ENCODE assay signal across 31 cellular contexts in the genomic region with DNA sequence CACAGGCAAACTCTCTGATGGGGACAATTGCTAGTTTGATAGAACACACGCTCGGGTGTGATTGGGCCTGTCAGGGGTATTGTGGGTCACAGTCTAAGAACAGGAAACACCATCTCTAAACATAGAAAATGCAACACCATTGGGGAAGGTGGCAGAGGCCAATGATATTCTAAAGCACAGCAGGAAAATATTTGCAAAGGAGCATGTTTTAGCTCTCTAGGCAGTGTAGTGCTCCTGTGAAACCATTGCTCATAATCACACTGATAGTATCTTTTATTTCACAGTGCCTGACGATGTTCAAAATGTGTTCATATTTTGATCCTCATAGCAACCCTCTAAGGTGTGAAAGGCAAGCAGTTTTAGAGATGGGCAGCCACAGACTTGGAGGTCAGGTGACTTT.
DNase-seq lines count a peak whose midpoint lies in the region; ATAC-seq and TF ChIP-seq lines count a peak whose summit lies in the region.
"Had no signal": no experiment of that assay in that cellular context is flagged by ENCODE, and none has a peak within 500 bp of the region (broad histone marks: within the 10 kb centered on the region; RNA-seq: fewer than 3 reads in every experiment).

No MANE protein-coding gene starts in this region.

- CTCF ChIA-PET in naive thymus-derived CD4-positive, alpha-beta T cell (lab: Charles Lee), result no interaction called here

- peaks cover 13% of the 10 kb centered on the region for H3K9me3 Mint-ChIP-seq in activated naive CD8-positive, alpha-beta T cell treated with anti-CD3 and anti-CD28 coated beads, Interleukin-2, amount 50 U/mL, for 24 hours
- H3K9me3 Mint-ChIP-seq in activated naive CD8-positive, alpha-beta T cell treated with anti-CD3 and anti-CD28 coated beads for 36 hours, result peaks cover 10% of the 10 kb centered on the region
- H3K9me3 Mint-ChIP-seq in brain, result peaks cover 8 to 10% (median 9%) of the 10 kb centered on the region in 5 experiments
- peaks cover 3 to 27% (median 9%) of the 10 kb centered on the region in 11 donors for H3K9me3 Mint-ChIP-seq in naive thymus-derived CD4-positive, alpha-beta T cell
- peaks cover 4% of the 10 kb centered on the region for H3K9me3 Mint-ChIP-seq in stimulated activated effector memory CD8-positive, alpha-beta T cell treated with anti-CD3 and anti-CD28 coated beads, Interleukin-12 subunit alpha, Interleukin-12 subunit beta, amount 100 ng/mL, for 72 hours

- H3K36me3 Mint-ChIP-seq in activated naive CD8-positive, alpha-beta T cell treated with anti-CD3 and anti-CD28 coated beads, Interleukin-2, amount 50 U/mL, for 24 hours (ENCODE audit: low read depth), result no peaks in the 10 kb centered on the region
- peaks cover 8% of the 10 kb centered on the region for H3K36me3 Mint-ChIP-seq in activated naive CD8-positive, alpha-beta T cell treated with anti-CD3 and anti-CD28 coated beads for 36 hours
- H3K36me3 Mint-ChIP-seq in brain, result peaks cover 12% of the 10 kb centered on the region
- H3K36me3 Mint-ChIP-seq in naive thymus-derived CD4-positive, alpha-beta T cell, result peaks cover 2 to 5% (median 4%) of the 10 kb centered on the region in 5 donors
- H3K36me3 Mint-ChIP-seq in stimulated activated effector memory CD8-positive, alpha-beta T cell treated with anti-CD3 and anti-CD28 coated beads, Interleukin-12 subunit alpha, Interleukin-12 subunit beta, amount 100 ng/mL, for 72 hours, result no peaks in the 10 kb centered on the region
- H3K36me3 Mint-ChIP-seq: IgD-negative memory B cell had no signal

- intact Hi-C loops in naive thymus-derived CD4-positive, alpha-beta T cell (cut with micrococcal nuclease), result no loop called here

- H3K4me3 Mint-ChIP-seq in activated naive CD8-positive, alpha-beta T cell treated with anti-CD3 and anti-CD28 coated beads, Interleukin-2, amount 50 U/mL, for 24 hours, result no peak overlapping the region
- H3K4me3 Mint-ChIP-seq in activated naive CD8-positive, alpha-beta T cell treated with anti-CD3 and anti-CD28 coated beads for 36 hours, result no peak overlapping the region
- H3K4me3 Mint-ChIP-seq in brain, result no peak overlapping the region
- H3K4me3 Mint-ChIP-seq in naive thymus-derived CD4-positive, alpha-beta T cell, result no peak overlapping the region
- H3K4me3 Mint-ChIP-seq in stimulated activated effector memory CD8-positive, alpha-beta T cell treated with anti-CD3 and anti-CD28 coated beads, Interleukin-12 subunit alpha, Interleukin-12 subunit beta, amount 100 ng/mL, for 72 hours, result no peak overlapping the region
- H3K4me3 Mint-ChIP-seq: CD4-positive, alpha-beta T cell; IgD-negative memory B cell had no signal

- peak; percentile 87 for ATAC-seq in activated naive CD8-positive, alpha-beta T cell treated with anti-CD3 and anti-CD28 coated beads, Interleukin-2, amount 50 U/mL, for 24 hours
- peak; percentile 54 for ATAC-seq in naive thymus-derived CD4-positive, alpha-beta T cell
- peak; percentile 64 for ATAC-seq in stimulated activated effector memory CD8-positive, alpha-beta T cell treated with anti-CD3 and anti-CD28 coated beads, Interleukin-12 subunit alpha, Interleukin-12 subunit beta, amount 100 ng/mL, for 72 hours
- ATAC-seq: A549, GM12878, HCT116 had no signal

- peaks cover 7% of the 10 kb centered on the region for H3K4me1 Mint-ChIP-seq in activated naive CD8-positive, alpha-beta T cell treated with anti-CD3 and anti-CD28 coated beads, Interleukin-2, amount 50 U/mL, for 24 hours
- peaks cover 4% of the 10 kb centered on the region for H3K4me1 Mint-ChIP-seq in activated naive CD8-positive, alpha-beta T cell treated with anti-CD3 and anti-CD28 coated beads for 36 hours
- H3K4me1 Mint-ChIP-seq in brain, result peaks cover 28% of the 10 kb centered on the region
- peaks cover 0 to 10% (median 0%) of the 10 kb centered on the region in 7 donors for H3K4me1 Mint-ChIP-seq in naive thymus-derived CD4-positive, alpha-beta T cell
- H3K4me1 Mint-ChIP-seq in stimulated activated effector memory CD8-positive, alpha-beta T cell treated with anti-CD3 and anti-CD28 coated beads, Interleukin-12 subunit alpha, Interleukin-12 subunit beta, amount 100 ng/mL, for 72 hours, result peaks cover 5% of the 10 kb centered on the region
- H3K4me1 Mint-ChIP-seq: IgD-negative memory B cell had no signal

- no peak overlapping the region for H3K4me3 ChIP-seq in naive thymus-derived CD4-positive, alpha-beta T cell (ENCODE audit: low read length)
- no peak overlapping the region for H3K4me3 ChIP-seq in Peyer's patch
- H3K4me3 ChIP-seq: A549; BLaER1 treated with 17β-estradiol and CSF1 and Interleukin-3, amounts not matched to agents 10 nM and 100 nM; GM12878; PC-9; SK-N-MC had no signal

- no peaks in the 10 kb centered on the region for H3K36me3 ChIP-seq in naive thymus-derived CD4-positive, alpha-beta T cell (ENCODE audit: control insufficient read depth in 2 of 3, insufficient read depth in 3 of 3, low read length in 3 of 3)
- H3K36me3 ChIP-seq in Peyer's patch, result no peaks in the 10 kb centered on the region
- H3K36me3 ChIP-seq: BLaER1 treated with 17β-estradiol and CSF1 and Interleukin-3, amounts not matched to agents 10 nM and 100 nM had no signal

- H3K9me3 ChIP-seq in naive thymus-derived CD4-positive, alpha-beta T cell (ENCODE audit: control insufficient read depth in 2 of 3, low read length in 3 of 3), result peaks cover 0 to 16% (median 0%) of the 10 kb centered on the region in 3 experiments
- peaks cover 0 to 2% (median 0%) of the 10 kb centered on the region in 4 donors for H3K9me3 ChIP-seq in Peyer's patch

- TF ChIP-seq CTCF in brain (conservative IDR thresholded peaks at IDR 0.05) (no peak), Peyer's patch (IDR thresholded peaks at IDR 0.05) (no peak)

- POLR2A ChIA-PET in naive thymus-derived CD4-positive, alpha-beta T cell (lab: Charles Lee), result no interaction called here

- TF ChIP-seq POLR2A in Peyer's patch (IDR thresholded peaks at IDR 0.05), result no peak

- no peak for DNase-seq in activated naive CD8-positive, alpha-beta T cell treated with anti-CD3 and anti-CD28 coated beads, Interleukin-2, amount 50 U/mL, for 24 hours
- no peak for DNase-seq in activated naive CD8-positive, alpha-beta T cell treated with anti-CD3 and anti-CD28 coated beads for 36 hours
- DNase-seq in naive thymus-derived CD4-positive, alpha-beta T cell, result no peak
- no peak for DNase-seq in stimulated activated effector memory CD8-positive, alpha-beta T cell treated with anti-CD3 and anti-CD28 coated beads, Interleukin-12 subunit alpha, Interleukin-12 subunit beta, amount 100 ng/mL, for 72 hours (ENCODE audit: low spot score in 2 of 2)
- no peak for DNase-seq in Peyer's patch
- DNase-seq in EL, result no peak
- DNase-seq: AML-193; CD4-positive, alpha-beta T cell; COR-L47; GDM1; MM.1S; NCI-H1048; NCI-H1417; NCI-H187; NCI-H2081 treated with DMSO at 0.1 percent for 48 hours; NCI-H2171 treated with DMSO at 0.1 percent for 48 hours; NCI-H345; NCI-H510A treated with DMSO at 0.1 percent for 48 hours; NCI-H774; PC-9; Right ventricle myocardium superior; RPMI8226 had no signal

- H3K27ac Mint-ChIP-seq in activated naive CD8-positive, alpha-beta T cell treated with anti-CD3 and anti-CD28 coated beads, Interleukin-2, amount 50 U/mL, for 24 hours, result no peak overlapping the region
- no peak overlapping the region for H3K27ac Mint-ChIP-seq in activated naive CD8-positive, alpha-beta T cell treated with anti-CD3 and anti-CD28 coated beads for 36 hours
- peak overlapping the region; percentile 2 to 78 (median 35) for H3K27ac Mint-ChIP-seq in brain
- H3K27ac Mint-ChIP-seq in naive thymus-derived CD4-positive, alpha-beta T cell, result peak overlapping the region in 1 of 9 donors; percentile 27
- no peak overlapping the region for H3K27ac Mint-ChIP-seq in stimulated activated effector memory CD8-positive, alpha-beta T cell treated with anti-CD3 and anti-CD28 coated beads, Interleukin-12 subunit alpha, Interleukin-12 subunit beta, amount 100 ng/mL, for 72 hours
- H3K27ac Mint-ChIP-seq: CD4-positive, alpha-beta T cell; IgD-negative memory B cell had no signal

- H3K4me1 ChIP-seq in naive thymus-derived CD4-positive, alpha-beta T cell (ENCODE audit: control insufficient read depth in 2 of 2, insufficient read depth in 2 of 2, low read length in 2 of 2), result no peaks in the 10 kb centered on the region
- no peaks in the 10 kb centered on the region for H3K4me1 ChIP-seq in Peyer's patch
- H3K4me1 ChIP-seq: A549; BLaER1 treated with 17β-estradiol and CSF1 and Interleukin-3, amounts not matched to agents 10 nM and 100 nM had no signal

- no peaks in the 10 kb centered on the region for H3K27me3 ChIP-seq in naive thymus-derived CD4-positive, alpha-beta T cell (ENCODE audit: control insufficient read depth in 2 of 2, insufficient read depth in 2 of 2, low read length in 2 of 2)
- H3K27me3 ChIP-seq in Peyer's patch, result no peaks in the 10 kb centered on the region
- H3K27me3 ChIP-seq: BLaER1 treated with 17β-estradiol and CSF1 and Interleukin-3, amounts not matched to agents 10 nM and 100 nM had no signal

- no peak overlapping the region for H3K27ac ChIP-seq in naive thymus-derived CD4-positive, alpha-beta T cell (ENCODE audit: low read depth, low read length)
- no peak overlapping the region for H3K27ac ChIP-seq in Peyer's patch
- H3K27ac ChIP-seq: A549; BLaER1 treated with 17β-estradiol and CSF1 and Interleukin-3, amounts not matched to agents 10 nM and 100 nM; HL-60; KMS-11; PC-9; SK-N-MC had no signal

- H3K27me3 Mint-ChIP-seq in activated naive CD8-positive, alpha-beta T cell treated with anti-CD3 and anti-CD28 coated beads, Interleukin-2, amount 50 U/mL, for 24 hours, result no peaks in the 10 kb centered on the region
- H3K27me3 Mint-ChIP-seq in activated naive CD8-positive, alpha-beta T cell treated with anti-CD3 and anti-CD28 coated beads for 36 hours, result no peaks in the 10 kb centered on the region
- H3K27me3 Mint-ChIP-seq in brain, result no peaks in the 10 kb centered on the region
- no peaks in the 10 kb centered on the region for H3K27me3 Mint-ChIP-seq in naive thymus-derived CD4-positive, alpha-beta T cell
- H3K27me3 Mint-ChIP-seq: CD4-positive, alpha-beta T cell; IgD-negative memory B cell had no signal

Comparison
In these comparisons a context has a peak if more than half of its experiments do, and no peak if none do; other contexts are left out.
1. H3K27ac Mint-ChIP-seq: peak in brain (5 of 5); none in activated naive CD8-positive, alpha-beta T cell treated with anti-CD3 and anti-CD28 coated beads, Interleukin-2, amount 50 U/mL, for 24 hours (single experiment), activated naive CD8-positive, alpha-beta T cell treated with anti-CD3 and anti-CD28 coated beads for 36 hours (single experiment) and stimulated activated effector memory CD8-positive, alpha-beta T cell treated with anti-CD3 and anti-CD28 coated beads, Interleukin-12 subunit alpha, Interleukin-12 subunit beta, amount 100 ng/mL, for 72 hours (single experiment).
2. Peak in every context shown above with its lines, with median percentiles within 50 percentile points of each other: ATAC-seq.